8 cellular contexts compared by ENCODE assay signal in genomic region chr3:27368831-27369607, GRCh38. TPM values are rescaled to one million over a fixed set of nuclear protein-coding genes. Genes with fewer than 3 reads are reported as not detected.
DNase-seq lines count a peak whose midpoint lies in the region; ATAC-seq and TF ChIP-seq lines count a peak whose summit lies in the region.

Gene NEK10 (minus strand): TSS chr3:27369383. CDS start chr3:27352882, 16,501 bp downstream.

- H3K27ac Mint-ChIP-seq in CD8-positive, alpha-beta T cell = peak within 1 kb of the TSS; percentile 81
- H3K27ac Mint-ChIP-seq in activated T-cell treated with anti-CD3 and anti-CD28 coated beads, Interleukin-2, amount 50 U/mL, for 24 hours = peak within 1 kb of the TSS; percentile 90

- no peak for TF ChIP-seq CTCF in CD8-positive, alpha-beta T cell (IDR thresholded peaks at IDR 0.05)
- TF ChIP-seq CTCF in GM20000 (IDR thresholded peaks at IDR 0.05; ENCODE audit: extremely low read depth, missing control alignments) (no peak), OCI-LY3 (IDR thresholded peaks at IDR 0.05; ENCODE audit: low read depth, low read length) (no peak), esophagus squamous epithelium (IDR thresholded peaks at IDR 0.05) (peak in 2 of 6 experiments; percentile 9 to 13)

- 7 to 18% methylated on average over 10 to 26 of the region's 48 CpGs for WGBS in esophagus squamous epithelium, 2 donors

- no peak within 1 kb of the TSS for H3K9ac ChIP-seq in OCI-LY3 (ENCODE audit: low read length)
- peak within 1 kb of the TSS; percentile 58 for H3K9ac ChIP-seq in mucosa of stomach (ENCODE audit: low read length)

- no peaks in the 10 kb centered on the region for H3K27me3 ChIP-seq in CD8-positive, alpha-beta T cell (ENCODE audit: insufficient read depth, low read length)
- H3K27me3 ChIP-seq in OCI-LY3 (ENCODE audit: low read depth, low read length) (no peaks in the 10 kb centered on the region), esophagus squamous epithelium (no peaks in the 10 kb centered on the region), mucosa of stomach (ENCODE audit: control insufficient read depth, insufficient read depth, low read length) (no peaks in the 10 kb centered on the region)

- TF ChIP-seq POLR2A in esophagus squamous epithelium (IDR thresholded peaks at IDR 0.05) = no peak

- no peaks in the 10 kb centered on the region for H3K9me3 ChIP-seq in CD8-positive, alpha-beta T cell (ENCODE audit: low read length)
- H3K9me3 ChIP-seq in OCI-LY3 (ENCODE audit: insufficient read depth, low read length) (no peaks in the 10 kb centered on the region), esophagus squamous epithelium (no peaks in the 10 kb centered on the region), mucosa of stomach (ENCODE audit: control insufficient read depth, low read length) (no peaks in the 10 kb centered on the region)

- peak within 1 kb of the TSS; percentile 61 for H3K4me2 ChIP-seq in OCI-LY3 (ENCODE audit: low read length)

- H3K27ac ChIP-seq in CD8-positive, alpha-beta T cell (ENCODE audit: low read depth, low read length) = peak within 1 kb of the TSS; percentile 15
- H3K27ac ChIP-seq in OCI-LY3 (ENCODE audit: low read length) = no peak within 1 kb of the TSS
- H3K27ac ChIP-seq in esophagus squamous epithelium = peak within 1 kb of the TSS in 2 of 4 donors; percentile 9 to 38

- peak; percentile 86 to 94 (median 92) for DNase-seq in CD8-positive, alpha-beta T cell
- DNase-seq in GM20000 (ENCODE audit: low spot score) (peak; percentile 90), HT-29 (ENCODE audit: low spot score) (peak; percentile 89), esophagus squamous epithelium (lab: John Stamatoyannopoulos, UW) (peak; percentile 55)
- peak; percentile 93 for DNase-seq in activated T-cell treated with anti-CD3 and anti-CD28 coated beads, Interleukin-2, amount 50 U/mL, for 24 hours
- peak; percentile 83 for DNase-seq in stimulated activated CD8-positive, alpha-beta memory T cell treated with anti-CD3 and anti-CD28 coated beads, Interleukin-4, amount 100 ng/mL, for 24 hours (ENCODE audit: low read depth)

- peak; percentile 96 for ATAC-seq in CD8-positive, alpha-beta T cell

- H3K4me3 Mint-ChIP-seq in CD8-positive, alpha-beta T cell = peak within 1 kb of the TSS; percentile 97
- peak within 1 kb of the TSS; percentile 89 for H3K4me3 Mint-ChIP-seq in activated T-cell treated with anti-CD3 and anti-CD28 coated beads, Interleukin-2, amount 50 U/mL, for 24 hours

- no peak within 1 kb of the TSS for H2AFZ ChIP-seq in OCI-LY3 (ENCODE audit: low read depth, low read length)

- no peaks in the 10 kb centered on the region for H4K20me1 ChIP-seq in OCI-LY3 (ENCODE audit: insufficient read depth, low read length)

- H3K36me3 Mint-ChIP-seq in CD8-positive, alpha-beta T cell = peaks cover 2% of the 10 kb centered on the region
- peaks cover 8% of the 10 kb centered on the region for H3K36me3 Mint-ChIP-seq in activated T-cell treated with anti-CD3 and anti-CD28 coated beads, Interleukin-2, amount 50 U/mL, for 24 hours (ENCODE audit: low read depth)

- no peaks in the 10 kb centered on the region for H3K9me3 Mint-ChIP-seq in CD8-positive, alpha-beta T cell
- no peaks in the 10 kb centered on the region for H3K9me3 Mint-ChIP-seq in activated T-cell treated with anti-CD3 and anti-CD28 coated beads, Interleukin-2, amount 50 U/mL, for 24 hours

- CTCF ChIA-PET in CD8-positive, alpha-beta T cell (lab: Charles Lee) = interaction anchor here (1.3 to 4.8 kb wide), 4 partner anchors 11 to 312 kb away, joined by 3 to 19 read pairs (median 5); no protein-coding TSS in a partner anchor

- POLR2A ChIA-PET in CD8-positive, alpha-beta T cell (lab: Charles Lee) = interaction anchor here (1.2 to 1.4 kb wide), 2 partner anchors 11 to 980 kb away, joined by 3 to 4 read pairs; partner anchors contain the start of genes AZI2 and ZCWPW2

- no peaks in the 10 kb centered on the region for H3K27me3 Mint-ChIP-seq in CD8-positive, alpha-beta T cell (ENCODE audit: low read depth)
- H3K27me3 Mint-ChIP-seq in activated T-cell treated with anti-CD3 and anti-CD28 coated beads, Interleukin-2, amount 50 U/mL, for 24 hours = no peaks in the 10 kb centered on the region

- H3K36me3 ChIP-seq in CD8-positive, alpha-beta T cell (ENCODE audit: insufficient read depth, low read length) = no peaks in the 10 kb centered on the region
- H3K36me3 ChIP-seq in OCI-LY3 (replicated peaks; ENCODE audit: low read depth, low read length) (peaks cover 20% of the 10 kb centered on the region), esophagus squamous epithelium (no peaks in the 10 kb centered on the region), mucosa of stomach (ENCODE audit: control insufficient read depth, insufficient read depth, low read length) (no peaks in the 10 kb centered on the region)

- H3K79me2 ChIP-seq in OCI-LY3 (ENCODE audit: low read length) = no peaks in the 10 kb centered on the region

- H3K4me1 Mint-ChIP-seq in CD8-positive, alpha-beta T cell (ENCODE audit: low read depth) = peaks cover 16% of the 10 kb centered on the region
- H3K4me1 Mint-ChIP-seq in activated T-cell treated with anti-CD3 and anti-CD28 coated beads, Interleukin-2, amount 50 U/mL, for 24 hours (ENCODE audit: low read depth) = peaks cover 15% of the 10 kb centered on the region

- H3K4me3 ChIP-seq in CD8-positive, alpha-beta T cell (ENCODE audit: low read depth, low read length) = peak within 1 kb of the TSS; percentile 89
- H3K4me3 ChIP-seq in OCI-LY3 (ENCODE audit: low read length) (peak within 1 kb of the TSS; percentile 74), esophagus squamous epithelium (peak within 1 kb of the TSS; percentile 43 to 80 (median 66)), mucosa of stomach (ENCODE audit: low read length) (peak within 1 kb of the TSS; percentile 76)

- intact Hi-C loops in CD8-positive, alpha-beta T cell (cut with DNase I, micrococcal nuclease) = loop anchor here (1.0 to 2.0 kb wide), 5 partner anchors 12 to 980 kb away; partner anchors contain the start of genes AZI2 (in 2 of the 2), SLC4A7 (in 2 of the 2) and ZCWPW2 (in 2 of the 2)
- intact Hi-C loops in esophagus squamous epithelium (cut with DNase I) = no loop called here

- peaks cover 8% of the 10 kb centered on the region for H3K4me1 ChIP-seq in CD8-positive, alpha-beta T cell (ENCODE audit: insufficient read depth, low read length)
- no peaks in the 10 kb centered on the region for H3K4me1 ChIP-seq in OCI-LY3 (ENCODE audit: low read length)
- H3K4me1 ChIP-seq in esophagus squamous epithelium = peaks cover 0 to 13% (median 8%) of the 10 kb centered on the region in 3 donors
- peaks cover 3% of the 10 kb centered on the region for H3K4me1 ChIP-seq in mucosa of stomach (ENCODE audit: control insufficient read depth, insufficient read depth, low read length)

RNA-seq across cellular contexts. Expression of gene NEK10, which starts in this region (rescaled TPM):
- under 1 TPM; 0.22 to 0.94 TPM for total RNA-seq in CD8-positive, alpha-beta T cell
- 0.44 and 2.8 TPM in 2 replicates for total RNA-seq in HT-29 (2014; rRNA removed; shearing (Covaris generic))
- total RNA-seq in esophagus squamous epithelium = 10 to 100 TPM in 1 of 4 donors, under 1 TPM in 3; 0.29 to 12.4 (median 0.61) TPM

Comparison
In these comparisons a context has a peak if more than half of its experiments do, and no peak if none do; other contexts are left out.
1. Peak in DNase-seq, ATAC-seq, H3K4me3 ChIP-seq and H3K27ac ChIP-seq in CD8-positive, alpha-beta T cell; RNA of the gene not detected or under 1 TPM.